Comparison of ENCODE assay signal across 1 cellular context in genomic region chr5:96934695-96935555, GRCh38.
TF ChIP-seq lines count a peak whose summit lies in the region.

No MANE protein-coding gene starts in this region.

TF ChIP-seq in K562, 482 proteins besides CTCF, POLR2A, EP300 and RAD21 (continued from another document):
- TF ChIP-seq REST (CRISPR knock-in tag; IDR thresholded peaks at IDR 0.05; ENCODE audit: low read depth) (0 out of 2 replicates have a peak, but pooled peaks have one; percentile 16), ZNF75A (CRISPR knock-in tag; IDR thresholded peaks at IDR 0.05) (no peak), MEF2A (IDR thresholded peaks at IDR 0.05; ENCODE audit: control insufficient read depth, low read depth, low read length) (peak; percentile 37; the same call in 1 of the 2 replicates), NR2C2 (CRISPR knock-in tag; IDR thresholded peaks at IDR 0.05) (no peak), NR2C2 (tag; IDR thresholded peaks at IDR 0.05) (peak; percentile 61), ZBTB5 (IDR thresholded peaks at IDR 0.05) (no peak), MEF2D (tag; conservative IDR thresholded peaks at IDR 0.05; ENCODE audit: low read depth) (no peak), BCL6 (CRISPR knock-in tag; IDR thresholded peaks at IDR 0.05) (no peak), ZKSCAN8 (CRISPR knock-in tag; IDR thresholded peaks at IDR 0.05) (no peak), L3MBTL2 (IDR thresholded peaks at IDR 0.05) (peak; percentile 73), HNRNPL (IDR thresholded peaks at IDR 0.05; ENCODE audit: low read depth, low read length) (peak; percentile 98), FOXK2 (conservative IDR thresholded peaks at IDR 0.05 in 1 of 2, IDR thresholded peaks at IDR 0.05 in 1 of 2; ENCODE audit: low read depth in 2 of 2) (peak in 1 of 2 experiments; percentile 40; a peak in 1 of 4 replicates), XRCC4 (IDR thresholded peaks at IDR 0.05; ENCODE audit: extremely low read depth, insufficient read depth, insufficient read length) (no peak), EGR1 (conservative IDR thresholded peaks at IDR 0.05) (peak; percentile 49; the same call in 1 of the 2 replicates), ETV6 (IDR thresholded peaks at IDR 0.05; ENCODE audit: borderline replicate concordance in 1 of 2, low read depth in 2 of 2, low read length in 1 of 2) (peak in 1 of 2 experiments; percentile 57; a peak in 1 of 4 replicates), ETV6 (CRISPR knock-in tag; IDR thresholded peaks at IDR 0.05; ENCODE audit: borderline replicate concordance) (no peak), NCOA4 (IDR thresholded peaks at IDR 0.05; ENCODE audit: partially characterized antibody) (no peak), POLR2H (tag; IDR thresholded peaks at IDR 0.05; ENCODE audit: low read depth) (peak; percentile 69), ARID3B (CRISPR knock-in tag; IDR thresholded peaks at IDR 0.05; ENCODE audit: borderline replicate concordance) (no peak), JUN (IDR thresholded peaks at IDR 0.05; ENCODE audit: borderline replicate concordance, low read depth, low read length) (0 out of 2 replicates have a peak, but pooled peaks have one; percentile 52), JUN (CRISPR knock-in tag; IDR thresholded peaks at IDR 0.05; ENCODE audit: borderline replicate concordance) (no peak), KDM1A (IDR thresholded peaks at IDR 0.05) (peak; percentile 62 to 77; a peak in 2 of 4 replicates), ZNF507 (tag; conservative IDR thresholded peaks at IDR 0.05) (no peak), ZNF23 (CRISPR knock-in tag; IDR thresholded peaks at IDR 0.05) (no peak)
